9 cellular contexts compared by ENCODE assay signal in the genomic region with DNA sequence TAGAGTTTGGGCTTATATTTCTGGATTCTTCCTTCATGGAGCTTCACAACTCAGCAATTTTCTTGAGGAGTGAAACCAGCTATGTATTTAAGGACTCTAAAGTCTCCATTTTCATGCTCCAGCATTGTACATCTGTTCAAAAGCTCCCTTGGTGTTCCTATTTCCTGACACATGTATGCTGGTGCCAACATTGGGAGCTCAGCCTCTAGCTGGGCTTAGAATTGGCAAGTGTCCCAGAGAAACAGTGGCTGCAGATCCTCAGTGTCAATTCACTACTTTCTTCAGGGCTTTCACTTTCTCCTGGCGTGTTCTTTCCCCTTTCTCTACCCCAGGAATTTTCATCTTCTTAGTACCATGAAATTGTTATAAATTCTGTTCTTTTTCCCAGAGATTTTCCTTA.
A peak's percentile ranks its signal among the peaks of the same experiment; 100 is the strongest.
DNase-seq lines count a peak whose midpoint lies in the region; ATAC-seq, FAIRE-seq and TF ChIP-seq lines count a peak whose summit lies in the region.
"Had no signal": no experiment of that assay in that cellular context is flagged by ENCODE, and none has a peak within 500 bp of the region (broad histone marks: within the 10 kb centered on the region; RNA-seq: fewer than 3 reads in every experiment).

No MANE protein-coding gene starts in this region.

- no peak for FAIRE-seq in GM12892 (lab: Jason Lieb, UNC)

- H3K27me3 ChIP-seq in MG63, result no peaks in the 10 kb centered on the region
- no peaks in the 10 kb centered on the region for H3K27me3 ChIP-seq in body of pancreas
- no peaks in the 10 kb centered on the region for H3K27me3 ChIP-seq in lung (ENCODE audit: control insufficient read depth, insufficient read depth)
- H3K27me3 ChIP-seq in endodermal cell (ENCODE audit: control insufficient read depth, insufficient read depth, low read length, poor library complexity, severe bottlenecking), result no peaks in the 10 kb centered on the region
- H3K27me3 ChIP-seq in esophagus squamous epithelium, result peaks cover 0 to 10% (median 0%) of the 10 kb centered on the region in 4 donors

- no peaks in the 10 kb centered on the region for H3K9me3 Mint-ChIP-seq in endodermal cell
- H3K9me3 Mint-ChIP-seq: CD4-positive, alpha-beta memory T cell had no signal

- no peak for ATAC-seq in body of pancreas
- peak; percentile 27 for ATAC-seq in lung (ENCODE audit: insufficient read depth, low FRiP score)
- ATAC-seq in HG03354 (IDR thresholded peaks at IDR 0.05; ENCODE audit: poor library complexity, severe bottlenecking, unreplicated experiment), result no peak

- no peaks in the 10 kb centered on the region for H3K9me3 ChIP-seq in MG63
- no peaks in the 10 kb centered on the region for H3K9me3 ChIP-seq in body of pancreas
- H3K9me3 ChIP-seq in lung (ENCODE audit: control insufficient read depth in 2 of 2, insufficient read depth in 1 of 2, low read length in 1 of 2), result peaks cover 0 to 2% of the 10 kb centered on the region in 2 donors
- no peaks in the 10 kb centered on the region for H3K9me3 ChIP-seq in endodermal cell (ENCODE audit: control insufficient read depth, low read length)
- no peaks in the 10 kb centered on the region for H3K9me3 ChIP-seq in esophagus squamous epithelium

- no peaks in the 10 kb centered on the region for H3K36me3 ChIP-seq in MG63
- no peaks in the 10 kb centered on the region for H3K36me3 ChIP-seq in body of pancreas (replicated peaks in 1 of 2; ENCODE audit: insufficient read depth in 1 of 2, low read depth in 2 of 2)
- no peaks in the 10 kb centered on the region for H3K36me3 ChIP-seq in lung (ENCODE audit: control insufficient read depth in 2 of 2, insufficient read depth in 2 of 2, low read length in 2 of 2)
- no peaks in the 10 kb centered on the region for H3K36me3 ChIP-seq in endodermal cell (ENCODE audit: control insufficient read depth, insufficient read depth, low read length)
- H3K36me3 ChIP-seq in esophagus squamous epithelium, result no peaks in the 10 kb centered on the region

- H3K4me1 Mint-ChIP-seq in endodermal cell, result peaks cover 23% of the 10 kb centered on the region

- H3K27ac Mint-ChIP-seq in endodermal cell, result no peak overlapping the region
- H3K27ac Mint-ChIP-seq: CD4-positive, alpha-beta memory T cell had no signal

- WGBS in body of pancreas, 2 donors, result 4 to 18% methylated on average over 1 of the region's 1 CpG
- 4 to 6% methylated on average over 1 of the region's 1 CpG for WGBS in lung, 2 donors
- 75 to 87% methylated on average over 1 of the region's 1 CpG for WGBS in endodermal cell (ENCODE audit: insufficient coverage in 1 of 2, insufficient read length in 1 of 2), 2 experiments
- 0% methylated on average over 1 of the region's 1 CpG for WGBS in esophagus squamous epithelium, 2 donors

- no peak overlapping the region for H3K4me3 Mint-ChIP-seq in endodermal cell
- H3K4me3 Mint-ChIP-seq: CD4-positive, alpha-beta memory T cell had no signal

- H3K9ac ChIP-seq in endodermal cell (ENCODE audit: extremely low read depth, low read length, poor library complexity, severe bottlenecking), result no peak overlapping the region

- peaks cover 3% of the 10 kb centered on the region for H3K27me3 Mint-ChIP-seq in endodermal cell (ENCODE audit: insufficient read depth)

- peak; percentile 73 for DNase-seq in AG10803 (ENCODE audit: low read depth)
- peak; percentile 61 for DNase-seq in MG63
- peak in 3 of 4 donors; percentile 30 to 46 (median 39) for DNase-seq in body of pancreas
- DNase-seq in lung (ENCODE audit: low spot score), result no peak
- no peak for DNase-seq in endodermal cell
- no peak for DNase-seq in esophagus squamous epithelium (lab: John Stamatoyannopoulos, UW)
- DNase-seq in GM12892 (ENCODE audit: insufficient read length), result no peak
- DNase-seq: CD4-positive, alpha-beta memory T cell had no signal

- H3K36me3 Mint-ChIP-seq in endodermal cell (ENCODE audit: low read depth), result no peaks in the 10 kb centered on the region
- H3K36me3 Mint-ChIP-seq: CD4-positive, alpha-beta memory T cell had no signal

- TF ChIP-seq POLR2A in body of pancreas (IDR thresholded peaks at IDR 0.05) (no peak), esophagus squamous epithelium (IDR thresholded peaks at IDR 0.05) (no peak), GM12892 (IDR thresholded peaks at IDR 0.05; ENCODE audit: low read depth, low read length) (no peak)

- H3K27ac ChIP-seq in body of pancreas (no peak overlapping the region), lung (ENCODE audit: low read depth in 1 of 2, low read length in 1 of 2) (no peak overlapping the region), endodermal cell (ENCODE audit: low read depth, low read length) (no peak overlapping the region), esophagus squamous epithelium (no peak overlapping the region)

- intact Hi-C loops in body of pancreas (cut with DNase I) (no loop called here), esophagus squamous epithelium (cut with DNase I) (no loop called here)

- H3K4me3 ChIP-seq in AG10803 (ENCODE audit: low read length) (0 out of 2 replicates have a peak overlapping the region, but pooled peaks have one; percentile 13), MG63 (no peak overlapping the region), body of pancreas (no peak overlapping the region), lung (no peak overlapping the region), endodermal cell (ENCODE audit: low read length) (no peak overlapping the region), esophagus squamous epithelium (no peak overlapping the region)

- no peak for TF ChIP-seq CTCF in AG10803 (conservative IDR thresholded peaks at IDR 0.05; ENCODE audit: low read length)
- TF ChIP-seq CTCF in body of pancreas (IDR thresholded peaks at IDR 0.05), result no peak
- TF ChIP-seq CTCF in lung (IDR thresholded peaks at IDR 0.05; ENCODE audit: control extremely low read depth, extremely low read depth), result no peak
- TF ChIP-seq CTCF in endodermal cell (conservative IDR thresholded peaks at IDR 0.05), result no peak
- no peak for TF ChIP-seq CTCF in esophagus squamous epithelium (IDR thresholded peaks at IDR 0.05)

- H3K4me1 ChIP-seq in body of pancreas, result no peaks in the 10 kb centered on the region
- no peaks in the 10 kb centered on the region for H3K4me1 ChIP-seq in lung (ENCODE audit: control insufficient read depth in 2 of 2, insufficient read depth in 2 of 2, low read length in 2 of 2)
- H3K4me1 ChIP-seq in endodermal cell (ENCODE audit: control insufficient read depth, insufficient read depth, low read length), result no peaks in the 10 kb centered on the region
- peaks cover 0 to 16% (median 0%) of the 10 kb centered on the region in 3 donors for H3K4me1 ChIP-seq in esophagus squamous epithelium

Comparison
In these comparisons a context has a peak if more than half of its experiments do, and no peak if none do; other contexts are left out.
1. DNase-seq: peak in AG10803 (single experiment), MG63 (single experiment) and body of pancreas (3 of 4); none in lung (single experiment), endodermal cell (single experiment), esophagus squamous epithelium (single experiment) and GM12892 (single experiment).